Comparison of ENCODE assay signal across 24 cellular contexts in the genomic region with DNA sequence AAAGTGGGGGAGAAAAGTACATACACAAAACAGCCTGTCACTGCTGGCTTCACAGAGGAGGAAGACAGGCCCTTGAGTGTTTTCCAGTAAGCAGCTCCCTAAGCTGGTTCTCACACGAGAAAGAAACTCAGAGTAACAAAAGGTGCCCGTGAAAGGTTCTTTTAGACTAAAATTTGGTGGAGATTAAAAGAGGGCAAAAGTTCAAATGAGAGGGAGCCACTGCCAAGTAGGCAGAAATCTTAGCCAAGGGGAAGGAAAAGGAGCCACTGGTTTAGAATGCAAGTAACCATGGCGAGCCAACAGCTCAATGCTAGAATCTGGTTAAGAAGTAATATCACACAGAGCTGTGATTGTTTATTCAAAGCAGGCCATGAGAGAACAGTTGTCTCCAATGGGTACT.
A peak's percentile ranks its signal among the peaks of the same experiment; 100 is the strongest.
DNase-seq lines count a peak whose midpoint lies in the region; ATAC-seq, FAIRE-seq and TF ChIP-seq lines count a peak whose summit lies in the region.
"Had no signal": no experiment of that assay in that cellular context is flagged by ENCODE, and none has a peak within 500 bp of the region (broad histone marks: within the 10 kb centered on the region; RNA-seq: fewer than 3 reads in every experiment).

No MANE protein-coding gene starts in this region.

- H4K20me1 ChIP-seq in H1 (replicated peaks in 1 of 2; ENCODE audit: control insufficient read depth in 1 of 2, insufficient read depth in 2 of 2, low read length in 2 of 2) = no peaks in the 10 kb centered on the region

- H3K9me3 Mint-ChIP-seq in activated CD4-positive, alpha-beta memory T cell treated with anti-CD3 and anti-CD28 coated beads for 36 hours = peaks cover 8% of the 10 kb centered on the region

- no peak overlapping the region for H3K23ac ChIP-seq in H1 (ENCODE audit: insufficient read length)

- H3K4ac ChIP-seq in H1 (replicated peaks; ENCODE audit: insufficient read length, low read depth, low read length) = no peak overlapping the region

- no peak overlapping the region for H4K91ac ChIP-seq in H1 (replicated peaks; ENCODE audit: insufficient read length, low read length)

- H3K4me3 ChIP-seq in H1 (ENCODE audit: extremely low read depth in 1 of 4, insufficient read depth in 2 of 4, low read depth in 3 of 4, low read length in 4 of 4) (no peak overlapping the region), lower lobe of right lung (no peak overlapping the region)
- H3K4me3 ChIP-seq: ovary, SJCRH30, spleen had no signal

- H3K9me3 ChIP-seq in H1 (ENCODE audit: insufficient read depth in 2 of 2, low read depth in 1 of 2, low read length in 1 of 2) = no peaks in the 10 kb centered on the region
- no peaks in the 10 kb centered on the region for H3K9me3 ChIP-seq in lower lobe of right lung
- H3K9me3 ChIP-seq: Caco-2, ovary, SJCRH30 had no signal

- POLR2A ChIA-PET in H1 (lab: Charles Lee; ENCODE audit: partially characterized antibody) = interaction anchor here (1.7 kb wide), 1 partner anchor 804 kb away, joined by 4 read pairs; no protein-coding TSS in a partner anchor
- POLR2A ChIA-PET in activated CD4-positive, alpha-beta memory T cell treated with anti-CD3 and anti-CD28 coated beads for 36 hours (lab: Charles Lee) = no interaction called here

- H2BK15ac ChIP-seq in H1 (ENCODE audit: low read length) = no peak overlapping the region

- FAIRE-seq in H1 (lab: Jason Lieb, UNC) = no peak
- FAIRE-seq: G401.6, GM12892, keratinocyte had no signal

- H3K27ac Mint-ChIP-seq in activated CD4-positive, alpha-beta memory T cell treated with anti-CD3 and anti-CD28 coated beads for 36 hours = no peak overlapping the region
- H3K27ac Mint-ChIP-seq: stimulated activated effector memory CD8-positive, alpha-beta T cell treated with anti-CD3 and anti-CD28 coated beads, Interleukin-12 subunit alpha, Interleukin-12 subunit beta, amount 100 ng/mL, for 72 hours had no signal

- TF ChIP-seq POLR2A in H1 (IDR thresholded peaks at IDR 0.05; ENCODE audit: control extremely low read depth in 1 of 2, low read depth in 2 of 2, low read length in 2 of 2) = no peak

- TF ChIP-seq EP300 in H1 (IDR thresholded peaks at IDR 0.05; ENCODE audit: borderline replicate concordance in 1 of 2, low read depth in 2 of 2, low read length in 2 of 2) = no peak

- H3K27me3 Mint-ChIP-seq in activated CD4-positive, alpha-beta memory T cell treated with anti-CD3 and anti-CD28 coated beads for 36 hours = no peaks in the 10 kb centered on the region

- intact Hi-C loops in lower lobe of right lung (cut with DNase I) = no loop called here
- intact Hi-C loops in activated CD4-positive, alpha-beta memory T cell treated with anti-CD3 and anti-CD28 coated beads for 36 hours (cut with micrococcal nuclease) = no loop called here

- H3K79me2 ChIP-seq in H1 (ENCODE audit: control insufficient read depth in 1 of 2, insufficient read depth in 2 of 2, low read length in 2 of 2) = no peaks in the 10 kb centered on the region

- H4K8ac ChIP-seq in H1 (ENCODE audit: extremely low read depth, insufficient read depth, low read length) = no peak overlapping the region

- no peak for TF ChIP-seq RAD21 in H1 (IDR thresholded peaks at IDR 0.05 in 1 of 2, conservative IDR thresholded peaks at IDR 0.05 in 1 of 2; ENCODE audit: low read depth in 2 of 2, low read length in 2 of 2)

- CTCF ChIA-PET in H1 (lab: Charles Lee; ENCODE audit: partially characterized antibody) = interaction anchor here (0.6 to 1.7 kb wide), 7 partner anchors 11 to 1021 kb away, joined by 3 to 9 read pairs (median 3); no protein-coding TSS in a partner anchor
- CTCF ChIA-PET in activated CD4-positive, alpha-beta memory T cell treated with anti-CD3 and anti-CD28 coated beads for 36 hours (lab: Charles Lee) = interaction anchor here (0.7 kb wide), 1 partner anchor 11 kb away, joined by 3 read pairs; no protein-coding TSS in a partner anchor

- ATAC-seq in lower lobe of right lung (peak; percentile 38), HG02970 (IDR thresholded peaks at IDR 0.05; ENCODE audit: low FRiP score, unreplicated experiment) (no peak), GM19328 (IDR thresholded peaks at IDR 0.05; ENCODE audit: unreplicated experiment) (no peak), GM19463 (IDR thresholded peaks at IDR 0.05; ENCODE audit: unreplicated experiment) (no peak)
- ATAC-seq: activated CD4-positive, CD25-positive, alpha-beta regulatory T cell treated with anti-CD3 and anti-CD28 coated beads, Interleukin-2, amount 50 U/mL, for 24 hours; esophagus mucosa; stimulated activated effector memory CD8-positive, alpha-beta T cell treated with anti-CD3 and anti-CD28 coated beads, Interleukin-12 subunit alpha, Interleukin-12 subunit beta, amount 100 ng/mL, for 72 hours had no signal

- peak; percentile 15 to 38 for DNase-seq in NCI-H446 (lab: John Stamatoyannopoulos, UW)
- no peak for DNase-seq in H1 (ENCODE audit: low read depth in 1 of 2, low spot score in 2 of 2)
- DNase-seq in lower lobe of right lung = no peak
- peak in 25 of 49 donors; percentile 3 to 74 (median 31) for DNase-seq in substantia nigra (lab: John Stamatoyannopoulos, UW)
- no peak for DNase-seq in activated CD4-positive, alpha-beta memory T cell treated with anti-CD3 and anti-CD28 coated beads for 36 hours
- DNase-seq: activated CD8-positive, alpha-beta memory T cell treated with anti-CD3 and anti-CD28 coated beads, Interleukin-2, amount 50 U/mL, for 4 hours; activated naive CD4-positive, alpha-beta T cell; Caco-2; H7; Karpas-422; NCI-H1694; NCI-H524; ovary; SJCRH30; spleen had no signal

- H3K4me3 Mint-ChIP-seq in activated CD4-positive, alpha-beta memory T cell treated with anti-CD3 and anti-CD28 coated beads for 36 hours = no peak overlapping the region
- H3K4me3 Mint-ChIP-seq: stimulated activated effector memory CD8-positive, alpha-beta T cell treated with anti-CD3 and anti-CD28 coated beads, Interleukin-12 subunit alpha, Interleukin-12 subunit beta, amount 100 ng/mL, for 72 hours had no signal

- no peak overlapping the region for H2BK5ac ChIP-seq in H1 (ENCODE audit: low read depth, low read length)

- H3K4me1 ChIP-seq in H1 (replicated peaks in 1 of 4; ENCODE audit: control insufficient read depth in 3 of 4, insufficient read depth in 4 of 4, low read length in 3 of 4) (no peaks in the 10 kb centered on the region), lower lobe of right lung (peaks cover 26% of the 10 kb centered on the region)
- H3K4me1 ChIP-seq: Caco-2, SJCRH30, spleen had no signal

- peak overlapping the region; percentile 85; the same call in 1 of the 2 replicates for H2AFZ ChIP-seq in H1 (ENCODE audit: low read length)

- H3K36me3 Mint-ChIP-seq in activated CD4-positive, alpha-beta memory T cell treated with anti-CD3 and anti-CD28 coated beads for 36 hours = no peaks in the 10 kb centered on the region
- H3K36me3 Mint-ChIP-seq: stimulated activated effector memory CD8-positive, alpha-beta T cell treated with anti-CD3 and anti-CD28 coated beads, Interleukin-12 subunit alpha, Interleukin-12 subunit beta, amount 100 ng/mL, for 72 hours had no signal

- H2AK5ac ChIP-seq in H1 (ENCODE audit: low read depth, low read length) = no peak overlapping the region

- H3K14ac ChIP-seq in H1 (ENCODE audit: insufficient read length) = no peak overlapping the region

- no peak overlapping the region for H3K9ac ChIP-seq in H1 (replicated peaks in 1 of 4; ENCODE audit: extremely low read depth in 1 of 4, low read depth in 3 of 4, low read length in 3 of 4)

- H2BK20ac ChIP-seq in H1 (ENCODE audit: low read length) = no peak overlapping the region

- H3K4me1 Mint-ChIP-seq in activated CD4-positive, alpha-beta memory T cell treated with anti-CD3 and anti-CD28 coated beads for 36 hours (ENCODE audit: low read depth) = no peaks in the 10 kb centered on the region
- H3K4me1 Mint-ChIP-seq: stimulated activated effector memory CD8-positive, alpha-beta T cell treated with anti-CD3 and anti-CD28 coated beads, Interleukin-12 subunit alpha, Interleukin-12 subunit beta, amount 100 ng/mL, for 72 hours had no signal

- H3K27ac ChIP-seq in H1 (ENCODE audit: low read depth, low read length) (no peak overlapping the region), lower lobe of right lung (peak overlapping the region; percentile 44), substantia nigra (ENCODE audit: low read depth, low read length, poor library complexity, severe bottlenecking) (no peak overlapping the region)
- H3K27ac ChIP-seq: ovary, SJCRH30 had no signal

- H3K79me1 ChIP-seq in H1 (ENCODE audit: low read depth, low read length) = no peaks in the 10 kb centered on the region

- no peak overlapping the region for H3K18ac ChIP-seq in H1 (ENCODE audit: extremely low read depth, low read length)

- 86% methylated on average over 3 of the region's 3 CpGs; no CpG with 5 or more reads in 1 of the 2 experiments for WGBS in H1 (ENCODE audit: extremely low coverage in 1 of 2, insufficient coverage in 1 of 2, insufficient read length in 1 of 2, insufficient replicate concordance in 2 of 2, low coverage in 1 of 2, low lambda C conversion rate in 2 of 2, missing lambda C conversion rate in 1 of 2), 2 experiments

- no peak overlapping the region for H3K4me2 ChIP-seq in H1 (ENCODE audit: insufficient read depth in 1 of 2, low read depth in 2 of 2, low read length in 2 of 2)

- H3K36me3 ChIP-seq in H1 (ENCODE audit: control insufficient read depth in 2 of 4, insufficient read depth in 4 of 4, low read length in 3 of 4) (no peaks in the 10 kb centered on the region), lower lobe of right lung (no peaks in the 10 kb centered on the region)
- H3K36me3 ChIP-seq: ovary, SJCRH30, spleen had no signal

- H2BK120ac ChIP-seq in H1 (replicated peaks; ENCODE audit: low read depth, low read length) = no peak overlapping the region

- no peak overlapping the region for H4K5ac ChIP-seq in H1 (ENCODE audit: insufficient read length, low read depth, low read length)

- no peaks in the 10 kb centered on the region for H3K23me2 ChIP-seq in H1 (ENCODE audit: low read depth, low read length)

- no peak for TF ChIP-seq CTCF in H1 (IDR thresholded peaks at IDR 0.05; ENCODE audit: control extremely low read depth in 1 of 3, insufficient read depth in 1 of 3, low read depth in 1 of 3, low read length in 3 of 3)
- no peak for TF ChIP-seq CTCF in lower lobe of right lung (IDR thresholded peaks at IDR 0.05)

- H3K56ac ChIP-seq in H1 (replicated peaks; ENCODE audit: insufficient read length, low read depth, low read length) = no peak overlapping the region

- H2BK12ac ChIP-seq in H1 (ENCODE audit: low read depth, low read length) = no peak overlapping the region

- H3K27me3 ChIP-seq in H1 (replicated peaks in 1 of 4; ENCODE audit: control insufficient read depth in 3 of 4, extremely low read depth in 1 of 4, insufficient read depth in 3 of 4, low read length in 3 of 4) = no peaks in the 10 kb centered on the region
- no peaks in the 10 kb centered on the region for H3K27me3 ChIP-seq in lower lobe of right lung (ENCODE audit: low read depth)
- H3K27me3 ChIP-seq: ovary, SJCRH30, spleen had no signal

TF ChIP-seq in H1, 55 proteins besides CTCF, POLR2A, EP300 and RAD21 (continues in another document):
- TF ChIP-seq SIN3A (conservative IDR thresholded peaks at IDR 0.05 in 1 of 2, IDR thresholded peaks at IDR 0.05 in 1 of 2; ENCODE audit: low read depth in 1 of 2, low read length in 2 of 2) = no peak
- no peak for TF ChIP-seq CREB1 (IDR thresholded peaks at IDR 0.05)
- no peak for TF ChIP-seq SIX5 (IDR thresholded peaks at IDR 0.05; ENCODE audit: low read depth, low read length)
- TF ChIP-seq POU5F1 (IDR thresholded peaks at IDR 0.05; ENCODE audit: low read depth, low read length) = no peak
- TF ChIP-seq FOSL1 (IDR thresholded peaks at IDR 0.05; ENCODE audit: insufficient read depth, low read depth, low read length) = no peak

Comparison
In these comparisons a context has a peak if more than half of its experiments do, and no peak if none do; other contexts are left out.
1. DNase-seq: peak in NCI-H446 (2 of 2) and substantia nigra (25 of 49); none in H1 (0 of 2), lower lobe of right lung (single experiment) and activated CD4-positive, alpha-beta memory T cell treated with anti-CD3 and anti-CD28 coated beads for 36 hours (single experiment).
2. ATAC-seq: peak in lower lobe of right lung (2 of 2); none in HG02970 (single experiment), GM19328 (single experiment) and GM19463 (single experiment).